ENCODE assay signal across 1 cellular context in the genomic region with DNA sequence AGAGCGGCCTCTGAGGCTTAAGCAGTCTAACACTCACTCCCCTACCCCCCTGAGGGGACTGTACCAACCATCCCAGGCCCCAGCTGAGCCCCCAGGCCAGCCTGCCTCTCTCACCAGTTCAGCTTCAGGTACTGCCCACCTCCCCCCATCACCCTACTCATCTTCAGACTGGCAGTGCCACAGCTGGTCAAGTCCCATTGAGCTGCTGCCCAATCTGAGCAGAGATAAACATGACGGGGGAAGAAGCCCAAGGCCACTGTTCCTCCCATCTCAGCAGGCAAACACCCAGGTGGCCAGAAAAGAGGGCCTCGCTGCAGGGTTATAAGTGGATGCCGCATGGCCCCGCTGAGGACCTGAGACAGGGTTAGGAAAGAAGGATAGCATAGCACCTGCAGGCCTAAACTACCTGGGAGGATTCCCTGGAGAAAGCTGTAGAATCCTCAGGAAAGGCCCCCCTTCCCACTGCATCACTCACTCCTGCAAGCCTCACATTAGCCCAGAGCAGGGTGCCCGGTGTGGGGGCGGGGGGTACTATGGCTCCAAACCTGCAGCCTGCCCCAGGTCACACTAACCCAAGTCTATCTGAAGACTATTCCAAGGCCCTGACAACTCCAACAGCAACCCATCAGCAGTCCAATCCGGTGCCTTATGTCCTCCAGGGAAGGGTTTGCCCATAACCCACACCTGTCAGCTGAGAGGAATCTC.
TF ChIP-seq lines count a peak whose summit lies in the region.

No MANE protein-coding gene starts in this region.

TF ChIP-seq in HepG2, 621 proteins besides CTCF, POLR2A, EP300 and RAD21 (continued from another document):
- TF ChIP-seq, protein P1, sequence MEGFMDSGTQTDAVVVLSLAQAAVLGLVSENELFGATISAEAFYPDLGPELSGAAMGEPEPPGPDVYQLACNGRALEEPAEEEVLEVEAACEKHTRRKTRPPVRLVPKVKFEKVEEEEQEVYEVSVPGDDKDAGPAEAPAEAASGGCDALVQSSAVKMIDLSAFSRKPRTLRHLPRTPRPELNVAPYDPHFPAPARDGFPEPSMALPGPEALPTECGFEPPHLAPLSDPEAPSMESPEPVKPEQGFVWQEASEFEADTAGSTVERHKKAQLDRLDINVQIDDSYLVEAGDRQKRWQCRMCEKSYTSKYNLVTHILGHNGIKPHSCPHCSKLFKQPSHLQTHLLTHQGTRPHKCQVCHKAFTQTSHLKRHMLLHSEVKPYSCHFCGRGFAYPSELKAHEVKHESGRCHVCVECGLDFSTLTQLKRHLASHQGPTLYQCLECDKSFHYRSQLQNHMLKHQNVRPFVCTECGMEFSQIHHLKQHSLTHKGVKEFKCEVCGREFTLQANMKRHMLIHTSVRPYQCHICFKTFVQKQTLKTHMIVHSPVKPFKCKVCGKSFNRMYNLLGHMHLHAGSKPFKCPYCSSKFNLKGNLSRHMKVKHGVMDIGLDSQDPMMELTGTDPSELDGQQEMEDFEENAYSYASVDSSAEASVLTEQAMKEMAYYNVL (CRISPR knock-in tag; IDR thresholded peaks at IDR 0.05; ENCODE audit: borderline replicate concordance), result 0 out of 2 replicates have a peak, but pooled peaks have one; percentile 11
- TF ChIP-seq, protein P2, sequence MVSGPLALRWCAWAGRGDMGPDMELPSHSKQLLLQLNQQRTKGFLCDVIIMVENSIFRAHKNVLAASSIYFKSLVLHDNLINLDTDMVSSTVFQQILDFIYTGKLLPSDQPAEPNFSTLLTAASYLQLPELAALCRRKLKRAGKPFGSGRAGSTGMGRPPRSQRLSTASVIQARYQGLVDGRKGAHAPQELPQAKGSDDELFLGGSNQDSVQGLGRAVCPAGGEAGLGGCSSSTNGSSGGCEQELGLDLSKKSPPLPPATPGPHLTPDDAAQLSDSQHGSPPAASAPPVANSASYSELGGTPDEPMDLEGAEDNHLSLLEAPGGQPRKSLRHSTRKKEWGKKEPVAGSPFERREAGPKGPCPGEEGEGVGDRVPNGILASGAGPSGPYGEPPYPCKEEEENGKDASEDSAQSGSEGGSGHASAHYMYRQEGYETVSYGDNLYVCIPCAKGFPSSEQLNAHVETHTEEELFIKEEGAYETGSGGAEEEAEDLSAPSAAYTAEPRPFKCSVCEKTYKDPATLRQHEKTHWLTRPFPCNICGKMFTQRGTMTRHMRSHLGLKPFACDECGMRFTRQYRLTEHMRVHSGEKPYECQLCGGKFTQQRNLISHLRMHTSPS (CRISPR knock-in tag; IDR thresholded peaks at IDR 0.05; ENCODE audit: low read depth), result 0 out of 2 replicates have a peak, but pooled peaks have one; percentile 15
- no peak for TF ChIP-seq MTF1 (CRISPR knock-in tag; IDR thresholded peaks at IDR 0.05)
- 0 out of 2 replicates have a peak, but pooled peaks have one; percentile 58 for TF ChIP-seq HOXA5 (CRISPR knock-in tag; IDR thresholded peaks at IDR 0.05)
- peak; percentile 24; the same call in 1 of the 2 replicates for TF ChIP-seq ZNF788 (CRISPR knock-in tag; IDR thresholded peaks at IDR 0.05; ENCODE audit: borderline replicate concordance)
- TF ChIP-seq SMAD3 (CRISPR knock-in tag; IDR thresholded peaks at IDR 0.05), result 0 out of 2 replicates have a peak, but pooled peaks have one; percentile 6
- TF ChIP-seq BRD4 (CRISPR knock-in tag; IDR thresholded peaks at IDR 0.05), result peak; percentile 12; the same call in 1 of the 2 replicates
- peak; percentile 64 for TF ChIP-seq HNRNPL (IDR thresholded peaks at IDR 0.05; ENCODE audit: low read depth, low read length)
- TF ChIP-seq ZFP90 (CRISPR knock-in tag; IDR thresholded peaks at IDR 0.05; ENCODE audit: borderline replicate concordance), result 0 out of 2 replicates have a peak, but pooled peaks have one; percentile 34
- TF ChIP-seq, protein P3, sequence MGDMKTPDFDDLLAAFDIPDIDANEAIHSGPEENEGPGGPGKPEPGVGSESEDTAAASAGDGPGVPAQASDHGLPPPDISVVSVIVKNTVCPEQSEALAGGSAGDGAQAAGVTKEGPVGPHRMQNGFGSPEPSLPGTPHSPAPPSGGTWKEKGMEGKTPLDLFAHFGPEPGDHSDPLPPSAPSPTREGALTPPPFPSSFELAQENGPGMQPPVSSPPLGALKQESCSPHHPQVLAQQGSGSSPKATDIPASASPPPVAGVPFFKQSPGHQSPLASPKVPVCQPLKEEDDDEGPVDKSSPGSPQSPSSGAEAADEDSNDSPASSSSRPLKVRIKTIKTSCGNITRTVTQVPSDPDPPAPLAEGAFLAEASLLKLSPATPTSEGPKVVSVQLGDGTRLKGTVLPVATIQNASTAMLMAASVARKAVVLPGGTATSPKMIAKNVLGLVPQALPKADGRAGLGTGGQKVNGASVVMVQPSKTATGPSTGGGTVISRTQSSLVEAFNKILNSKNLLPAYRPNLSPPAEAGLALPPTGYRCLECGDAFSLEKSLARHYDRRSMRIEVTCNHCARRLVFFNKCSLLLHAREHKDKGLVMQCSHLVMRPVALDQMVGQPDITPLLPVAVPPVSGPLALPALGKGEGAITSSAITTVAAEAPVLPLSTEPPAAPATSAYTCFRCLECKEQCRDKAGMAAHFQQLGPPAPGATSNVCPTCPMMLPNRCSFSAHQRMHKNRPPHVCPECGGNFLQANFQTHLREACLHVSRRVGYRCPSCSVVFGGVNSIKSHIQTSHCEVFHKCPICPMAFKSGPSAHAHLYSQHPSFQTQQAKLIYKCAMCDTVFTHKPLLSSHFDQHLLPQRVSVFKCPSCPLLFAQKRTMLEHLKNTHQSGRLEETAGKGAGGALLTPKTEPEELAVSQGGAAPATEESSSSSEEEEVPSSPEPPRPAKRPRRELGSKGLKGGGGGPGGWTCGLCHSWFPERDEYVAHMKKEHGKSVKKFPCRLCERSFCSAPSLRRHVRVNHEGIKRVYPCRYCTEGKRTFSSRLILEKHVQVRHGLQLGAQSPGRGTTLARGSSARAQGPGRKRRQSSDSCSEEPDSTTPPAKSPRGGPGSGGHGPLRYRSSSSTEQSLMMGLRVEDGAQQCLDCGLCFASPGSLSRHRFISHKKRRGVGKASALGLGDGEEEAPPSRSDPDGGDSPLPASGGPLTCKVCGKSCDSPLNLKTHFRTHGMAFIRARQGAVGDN (CRISPR knock-in tag; IDR thresholded peaks at IDR 0.05), result peak; percentile 55
- TF ChIP-seq, protein P4, sequence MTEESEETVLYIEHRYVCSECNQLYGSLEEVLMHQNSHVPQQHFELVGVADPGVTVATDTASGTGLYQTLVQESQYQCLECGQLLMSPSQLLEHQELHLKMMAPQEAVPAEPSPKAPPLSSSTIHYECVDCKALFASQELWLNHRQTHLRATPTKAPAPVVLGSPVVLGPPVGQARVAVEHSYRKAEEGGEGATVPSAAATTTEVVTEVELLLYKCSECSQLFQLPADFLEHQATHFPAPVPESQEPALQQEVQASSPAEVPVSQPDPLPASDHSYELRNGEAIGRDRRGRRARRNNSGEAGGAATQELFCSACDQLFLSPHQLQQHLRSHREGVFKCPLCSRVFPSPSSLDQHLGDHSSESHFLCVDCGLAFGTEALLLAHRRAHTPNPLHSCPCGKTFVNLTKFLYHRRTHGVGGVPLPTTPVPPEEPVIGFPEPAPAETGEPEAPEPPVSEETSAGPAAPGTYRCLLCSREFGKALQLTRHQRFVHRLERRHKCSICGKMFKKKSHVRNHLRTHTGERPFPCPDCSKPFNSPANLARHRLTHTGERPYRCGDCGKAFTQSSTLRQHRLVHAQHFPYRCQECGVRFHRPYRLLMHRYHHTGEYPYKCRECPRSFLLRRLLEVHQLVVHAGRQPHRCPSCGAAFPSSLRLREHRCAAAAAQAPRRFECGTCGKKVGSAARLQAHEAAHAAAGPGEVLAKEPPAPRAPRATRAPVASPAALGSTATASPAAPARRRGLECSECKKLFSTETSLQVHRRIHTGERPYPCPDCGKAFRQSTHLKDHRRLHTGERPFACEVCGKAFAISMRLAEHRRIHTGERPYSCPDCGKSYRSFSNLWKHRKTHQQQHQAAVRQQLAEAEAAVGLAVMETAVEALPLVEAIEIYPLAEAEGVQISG (CRISPR knock-in tag; IDR thresholded peaks at IDR 0.05), result 0 out of 2 replicates have a peak, but pooled peaks have one; percentile 13
- TF ChIP-seq MYC (CRISPR knock-in tag; IDR thresholded peaks at IDR 0.05; ENCODE audit: borderline replicate concordance), result 0 out of 2 replicates have a peak, but pooled peaks have one; percentile 11
- TF ChIP-seq, protein P5, sequence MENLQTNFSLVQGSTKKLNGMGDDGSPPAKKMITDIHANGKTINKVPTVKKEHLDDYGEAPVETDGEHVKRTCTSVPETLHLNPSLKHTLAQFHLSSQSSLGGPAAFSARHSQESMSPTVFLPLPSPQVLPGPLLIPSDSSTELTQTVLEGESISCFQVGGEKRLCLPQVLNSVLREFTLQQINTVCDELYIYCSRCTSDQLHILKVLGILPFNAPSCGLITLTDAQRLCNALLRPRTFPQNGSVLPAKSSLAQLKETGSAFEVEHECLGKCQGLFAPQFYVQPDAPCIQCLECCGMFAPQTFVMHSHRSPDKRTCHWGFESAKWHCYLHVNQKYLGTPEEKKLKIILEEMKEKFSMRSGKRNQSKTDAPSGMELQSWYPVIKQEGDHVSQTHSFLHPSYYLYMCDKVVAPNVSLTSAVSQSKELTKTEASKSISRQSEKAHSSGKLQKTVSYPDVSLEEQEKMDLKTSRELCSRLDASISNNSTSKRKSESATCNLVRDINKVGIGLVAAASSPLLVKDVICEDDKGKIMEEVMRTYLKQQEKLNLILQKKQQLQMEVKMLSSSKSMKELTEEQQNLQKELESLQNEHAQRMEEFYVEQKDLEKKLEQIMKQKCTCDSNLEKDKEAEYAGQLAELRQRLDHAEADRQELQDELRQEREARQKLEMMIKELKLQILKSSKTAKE (CRISPR knock-in tag; IDR thresholded peaks at IDR 0.05; ENCODE audit: borderline replicate concordance), result no peak
